Comparison of ENCODE assay signal across 23 cellular contexts in the genomic region with DNA sequence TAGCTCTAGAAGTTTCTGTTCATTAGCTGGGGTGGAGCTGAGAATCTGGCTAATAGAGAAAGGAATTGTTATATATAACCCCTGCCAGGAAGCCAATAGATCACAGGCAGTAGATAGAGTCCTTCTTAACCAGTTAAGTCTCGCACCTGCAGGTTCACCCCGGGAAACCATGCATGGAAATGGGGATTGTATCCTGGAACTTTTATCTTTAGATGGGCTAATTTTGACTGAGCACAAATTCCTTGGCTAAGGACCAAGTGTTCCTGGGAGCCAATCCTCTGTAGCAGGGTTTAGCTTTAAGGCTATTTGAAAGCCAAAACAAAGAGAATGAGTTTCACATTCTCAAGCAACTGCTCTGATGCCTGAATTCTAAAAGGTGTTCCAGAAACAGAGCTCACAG. TPM values are rescaled to one million over a fixed set of nuclear protein-coding genes. Genes with fewer than 3 reads are reported as not detected.
A peak's percentile ranks its signal among the peaks of the same experiment; 100 is the strongest.
DNase-seq lines count a peak whose midpoint lies in the region; TF ChIP-seq lines count a peak whose summit lies in the region.
"Had no signal": no experiment of that assay in that cellular context is flagged by ENCODE, and none has a peak within 500 bp of the region (broad histone marks: within the 10 kb centered on the region; RNA-seq: fewer than 3 reads in every experiment).

No MANE protein-coding gene starts in this region.

- no peaks in the 10 kb centered on the region for H3K79me2 ChIP-seq in mesendoderm (ENCODE audit: control insufficient read depth, insufficient read depth, low read length)

- intact Hi-C loops in uterus (cut with DNase I; ENCODE audit: low total_unique reads): no loop called here

- H3K36me3 Mint-ChIP-seq in endodermal cell (ENCODE audit: low read depth): peaks cover 3% of the 10 kb centered on the region
- no peaks in the 10 kb centered on the region for H3K36me3 Mint-ChIP-seq in nephron progenitor cell (ENCODE audit: low read depth)

- H3K9ac ChIP-seq in HUES48 (ENCODE audit: low read depth, low read length) (no peak overlapping the region), endodermal cell (ENCODE audit: extremely low read depth, low read length, poor library complexity, severe bottlenecking) (peak overlapping the region; percentile 52), mesendoderm (ENCODE audit: low read length) (peak overlapping the region; percentile 25)

- H3K56ac ChIP-seq in mesendoderm (ENCODE audit: low read length): peak overlapping the region; percentile 69

- H3K4me3 ChIP-seq in HUES48 (ENCODE audit: low read depth, low read length): no peak overlapping the region
- H3K4me3 ChIP-seq in endodermal cell (ENCODE audit: low read length): peak overlapping the region; percentile 79
- no peak overlapping the region for H3K4me3 ChIP-seq in mesendoderm (ENCODE audit: low read length)
- H3K4me3 ChIP-seq in uterus: no peak overlapping the region
- H3K4me3 ChIP-seq: A549, GM12878, K562 had no signal

- DNase-seq in endodermal cell (peak; percentile 86), mesendoderm (peak; percentile 95), uterus (no peak), NCI-H748 (lab: John Stamatoyannopoulos, UW; ENCODE audit: unreplicated experiment) (no peak), SIG-M5 treated with dmso at 0.1 percent for 504 hours (lab: John Stamatoyannopoulos, UW; ENCODE audit: unreplicated experiment) (no peak), nephron progenitor cell (no peak)
- DNase-seq: CD4-positive, alpha-beta T cell; DMS153; NCI-H1092 treated with DMSO at 0.1 percent for 48 hours; NCI-H146; NCI-H2029 treated with DMSO at 0.1 percent for 48 hours; NCI-H748 treated with DMSO at 0.1 percent for 48 hours; NK-92 treated with Interleukin-12 subunit alpha and Interleukin-12 subunit beta, amount 100 ng/mL, for 24 hours had no signal

- H2BK5ac ChIP-seq in mesendoderm (ENCODE audit: low read length): peak overlapping the region; percentile 66

- no peaks in the 10 kb centered on the region for H3K79me1 ChIP-seq in mesendoderm (ENCODE audit: low read length)

- no peak overlapping the region for H2BK15ac ChIP-seq in mesendoderm (replicated peaks; ENCODE audit: low read depth)

- H2AK5ac ChIP-seq in mesendoderm (ENCODE audit: low read length): no peak overlapping the region

- TF ChIP-seq POLR2A in uterus (IDR thresholded peaks at IDR 0.05): no peak

- H3K4me1 ChIP-seq in HUES48 (ENCODE audit: control insufficient read depth, insufficient read depth, low read length) (peaks cover 13% of the 10 kb centered on the region; the same call in 1 of the 2 replicates), endodermal cell (ENCODE audit: control insufficient read depth, insufficient read depth, low read length) (peaks cover 7% of the 10 kb centered on the region), mesendoderm (ENCODE audit: control insufficient read depth, low read depth, low read length) (peaks cover 6% of the 10 kb centered on the region), uterus (peaks cover 0 to 9% of the 10 kb centered on the region in 2 donors)
- H3K4me1 ChIP-seq: A549 had no signal

- no peak overlapping the region for H4K5ac ChIP-seq in mesendoderm (ENCODE audit: low read length)

- H3K4me1 Mint-ChIP-seq in endodermal cell: peaks cover 28% of the 10 kb centered on the region
- H3K4me1 Mint-ChIP-seq in nephron progenitor cell: peaks cover 5% of the 10 kb centered on the region

- H3K9me3 ChIP-seq in HUES48 (ENCODE audit: control insufficient read depth, insufficient read depth, low read length): no peaks in the 10 kb centered on the region
- peaks cover 16% of the 10 kb centered on the region for H3K9me3 ChIP-seq in endodermal cell (ENCODE audit: control insufficient read depth, low read length)
- no peaks in the 10 kb centered on the region for H3K9me3 ChIP-seq in uterus
- H3K9me3 ChIP-seq: A549 had no signal

- no peak overlapping the region for H3K23ac ChIP-seq in mesendoderm (ENCODE audit: low read length)

- no peak overlapping the region for H3K4me2 ChIP-seq in mesendoderm (ENCODE audit: low read length)
- H3K4me2 ChIP-seq: A549 had no signal

- H3K4ac ChIP-seq in mesendoderm (ENCODE audit: low read depth, low read length): peak overlapping the region; percentile 86

- H3K27ac Mint-ChIP-seq in endodermal cell (peak overlapping the region; percentile 78), nephron progenitor cell (no peak overlapping the region)
- H3K27ac Mint-ChIP-seq: CD4-positive, alpha-beta T cell had no signal

- peak overlapping the region; percentile 27 for H3K4me3 Mint-ChIP-seq in endodermal cell
- no peak overlapping the region for H3K4me3 Mint-ChIP-seq in nephron progenitor cell
- H3K4me3 Mint-ChIP-seq: CD4-positive, alpha-beta T cell had no signal

- H3K27me3 ChIP-seq in HUES48 (ENCODE audit: control insufficient read depth, insufficient read depth, low read length): peaks cover 53% of the 10 kb centered on the region
- H3K27me3 ChIP-seq in endodermal cell (ENCODE audit: control insufficient read depth, insufficient read depth, low read length, poor library complexity, severe bottlenecking): no peaks in the 10 kb centered on the region
- H3K27me3 ChIP-seq in mesendoderm (ENCODE audit: insufficient read depth, low read length, poor library complexity): no peaks in the 10 kb centered on the region
- no peaks in the 10 kb centered on the region for H3K27me3 ChIP-seq in uterus

- H4K8ac ChIP-seq in mesendoderm (ENCODE audit: low read depth, low read length): no peak overlapping the region

- H3K18ac ChIP-seq in mesendoderm (ENCODE audit: low read length): peak overlapping the region; percentile 86

- H3K27me3 Mint-ChIP-seq in endodermal cell (ENCODE audit: insufficient read depth): peaks cover 3% of the 10 kb centered on the region
- peaks cover 3% of the 10 kb centered on the region for H3K27me3 Mint-ChIP-seq in nephron progenitor cell (ENCODE audit: low read depth, poor library complexity)

- H2BK120ac ChIP-seq in mesendoderm (ENCODE audit: low read depth, low read length): peak overlapping the region; percentile 51

- H3K27ac ChIP-seq in HUES48 (ENCODE audit: low read depth, low read length): peak overlapping the region; percentile 60
- H3K27ac ChIP-seq in endodermal cell (ENCODE audit: low read depth, low read length): no peak overlapping the region
- peak overlapping the region; percentile 93 for H3K27ac ChIP-seq in mesendoderm (ENCODE audit: low read depth, low read length)
- peak overlapping the region; percentile 10 to 22 for H3K27ac ChIP-seq in uterus
- H3K27ac ChIP-seq: A549 had no signal

- H3K36me3 ChIP-seq in HUES48 (ENCODE audit: control insufficient read depth, insufficient read depth, low read length) (no peaks in the 10 kb centered on the region), endodermal cell (ENCODE audit: control insufficient read depth, insufficient read depth, low read length) (peaks cover 3% of the 10 kb centered on the region), mesendoderm (ENCODE audit: control insufficient read depth, insufficient read depth, low read length) (no peaks in the 10 kb centered on the region), uterus (no peaks in the 10 kb centered on the region)

- 15 to 63% methylated on average over 2 of the region's 2 CpGs for WGBS in endodermal cell (ENCODE audit: insufficient coverage in 1 of 2, insufficient read length in 1 of 2), 2 experiments
- WGBS in mesendoderm (ENCODE audit: extremely low coverage, insufficient coverage, low lambda C conversion rate): no CpG with 5 or more reads among the region's 2 CpGs

- TF ChIP-seq CTCF in endodermal cell (conservative IDR thresholded peaks at IDR 0.05) (no peak), uterus (IDR thresholded peaks at IDR 0.05) (no peak), nephron progenitor cell (IDR thresholded peaks at IDR 0.05) (no peak)

- H3K9me3 Mint-ChIP-seq in endodermal cell (peaks cover 14% of the 10 kb centered on the region), nephron progenitor cell (peaks cover 8% of the 10 kb centered on the region)
- H3K9me3 Mint-ChIP-seq: CD4-positive, alpha-beta T cell had no signal

RNA-seq across cellular contexts. Expression of a gene that starts 15.9 kb away (rescaled TPM):
- total RNA-seq in endodermal cell (not detected), uterus (not detected)
- not detected for polyA plus RNA-seq in endodermal cell (2013, experiment 1 of 2)
- polyA plus RNA-seq in endodermal cell (2013, experiment 2 of 2): not detected
- polyA plus RNA-seq in mesendoderm (2013, experiment 1 of 2): not detected
- polyA plus RNA-seq in mesendoderm (2013, experiment 2 of 2): not detected
- total RNA-seq: CD4-positive, alpha-beta T cell; Daoy; GM12878; H4; K562; NCI-H460; OCI-LY7; Right ventricle myocardium inferior had no signal
- polyA plus RNA-seq: A549, BJ, GM12878, K562 had no signal

Comparison
In these comparisons a context has a peak if more than half of its experiments do, and no peak if none do; other contexts are left out.
1. DNase-seq: peak in endodermal cell (single experiment) and mesendoderm (single experiment); none in uterus (0 of 2), NCI-H748 (single experiment), SIG-M5 treated with dmso at 0.1 percent for 504 hours (single experiment) and nephron progenitor cell (single experiment).